ENCODE assay signal across 1 cellular context in genomic region chr6:73520688-73521350, GRCh38.
TF ChIP-seq lines count a peak whose summit lies in the region.

EEF1A1 (minus strand) TSS chr6:73521032; CDS start chr6:73520026, 1,006 bp downstream.

TF ChIP-seq in HepG2, 621 proteins besides CTCF, POLR2A, EP300 and RAD21 (continued from another document and continues in another):
- TF ChIP-seq, protein P1, sequence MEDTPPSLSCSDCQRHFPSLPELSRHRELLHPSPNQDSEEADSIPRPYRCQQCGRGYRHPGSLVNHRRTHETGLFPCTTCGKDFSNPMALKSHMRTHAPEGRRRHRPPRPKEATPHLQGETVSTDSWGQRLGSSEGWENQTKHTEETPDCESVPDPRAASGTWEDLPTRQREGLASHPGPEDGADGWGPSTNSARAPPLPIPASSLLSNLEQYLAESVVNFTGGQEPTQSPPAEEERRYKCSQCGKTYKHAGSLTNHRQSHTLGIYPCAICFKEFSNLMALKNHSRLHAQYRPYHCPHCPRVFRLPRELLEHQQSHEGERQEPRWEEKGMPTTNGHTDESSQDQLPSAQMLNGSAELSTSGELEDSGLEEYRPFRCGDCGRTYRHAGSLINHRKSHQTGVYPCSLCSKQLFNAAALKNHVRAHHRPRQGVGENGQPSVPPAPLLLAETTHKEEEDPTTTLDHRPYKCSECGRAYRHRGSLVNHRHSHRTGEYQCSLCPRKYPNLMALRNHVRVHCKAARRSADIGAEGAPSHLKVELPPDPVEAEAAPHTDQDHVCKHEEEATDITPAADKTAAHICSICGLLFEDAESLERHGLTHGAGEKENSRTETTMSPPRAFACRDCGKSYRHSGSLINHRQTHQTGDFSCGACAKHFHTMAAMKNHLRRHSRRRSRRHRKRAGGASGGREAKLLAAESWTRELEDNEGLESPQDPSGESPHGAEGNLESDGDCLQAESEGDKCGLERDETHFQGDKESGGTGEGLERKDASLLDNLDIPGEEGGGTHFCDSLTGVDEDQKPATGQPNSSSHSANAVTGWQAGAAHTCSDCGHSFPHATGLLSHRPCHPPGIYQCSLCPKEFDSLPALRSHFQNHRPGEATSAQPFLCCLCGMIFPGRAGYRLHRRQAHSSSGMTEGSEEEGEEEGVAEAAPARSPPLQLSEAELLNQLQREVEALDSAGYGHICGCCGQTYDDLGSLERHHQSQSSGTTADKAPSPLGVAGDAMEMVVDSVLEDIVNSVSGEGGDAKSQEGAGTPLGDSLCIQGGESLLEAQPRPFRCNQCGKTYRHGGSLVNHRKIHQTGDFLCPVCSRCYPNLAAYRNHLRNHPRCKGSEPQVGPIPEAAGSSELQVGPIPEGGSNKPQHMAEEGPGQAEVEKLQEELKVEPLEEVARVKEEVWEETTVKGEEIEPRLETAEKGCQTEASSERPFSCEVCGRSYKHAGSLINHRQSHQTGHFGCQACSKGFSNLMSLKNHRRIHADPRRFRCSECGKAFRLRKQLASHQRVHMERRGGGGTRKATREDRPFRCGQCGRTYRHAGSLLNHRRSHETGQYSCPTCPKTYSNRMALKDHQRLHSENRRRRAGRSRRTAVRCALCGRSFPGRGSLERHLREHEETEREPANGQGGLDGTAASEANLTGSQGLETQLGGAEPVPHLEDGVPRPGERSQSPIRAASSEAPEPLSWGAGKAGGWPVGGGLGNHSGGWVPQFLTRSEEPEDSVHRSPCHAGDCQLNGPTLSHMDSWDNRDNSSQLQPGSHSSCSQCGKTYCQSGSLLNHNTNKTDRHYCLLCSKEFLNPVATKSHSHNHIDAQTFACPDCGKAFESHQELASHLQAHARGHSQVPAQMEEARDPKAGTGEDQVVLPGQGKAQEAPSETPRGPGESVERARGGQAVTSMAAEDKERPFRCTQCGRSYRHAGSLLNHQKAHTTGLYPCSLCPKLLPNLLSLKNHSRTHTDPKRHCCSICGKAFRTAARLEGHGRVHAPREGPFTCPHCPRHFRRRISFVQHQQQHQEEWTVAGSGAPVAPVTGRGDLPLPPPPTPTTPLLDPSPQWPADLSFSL (CRISPR knock-in tag; IDR thresholded peaks at IDR 0.05) = 0 out of 2 replicates have a peak, but pooled peaks have one; percentile 9
- TF ChIP-seq HMGXB3 (CRISPR knock-in tag; IDR thresholded peaks at IDR 0.05; ENCODE audit: borderline replicate concordance) (no peak), ATM (IDR thresholded peaks at IDR 0.05; ENCODE audit: borderline replicate concordance) (no peak), RBM22 (optimal IDR thresholded peaks at IDR 0.05; ENCODE audit: low read length) (peak; percentile 97), KLF12 (CRISPR knock-in tag; IDR thresholded peaks at IDR 0.05; ENCODE audit: borderline replicate concordance) (0 out of 2 replicates have a peak, but pooled peaks have one; percentile 23), RFX5 (IDR thresholded peaks at IDR 0.05; ENCODE audit: low read depth, low read length) (no peak; the same call in 1 of the 2 replicates), ZNF160 (CRISPR knock-in tag; IDR thresholded peaks at IDR 0.05) (no peak; the same call in none of the 2 replicates), ZFP90 (CRISPR knock-in tag; IDR thresholded peaks at IDR 0.05; ENCODE audit: borderline replicate concordance) (peak; percentile 18; the same call in 1 of the 2 replicates), ZNF703 (CRISPR knock-in tag; IDR thresholded peaks at IDR 0.05; ENCODE audit: borderline replicate concordance) (peak; percentile 73; the same call in 1 of the 2 replicates), FOXA3 (CRISPR knock-in tag; IDR thresholded peaks at IDR 0.05) (peak; percentile 58), ZNF468 (CRISPR knock-in tag; IDR thresholded peaks at IDR 0.05) (no peak), ZNF20 (CRISPR knock-in tag; IDR thresholded peaks at IDR 0.05) (peak; percentile 79; the same call in 1 of the 2 replicates), HCFC1 (IDR thresholded peaks at IDR 0.05; ENCODE audit: low read depth, low read length) (peak; percentile 40; the same call in 1 of the 2 replicates), ARID4A (CRISPR knock-in tag; IDR thresholded peaks at IDR 0.05; ENCODE audit: borderline replicate concordance) (peak; percentile 71; the same call in 1 of the 2 replicates), FOXC1 (CRISPR knock-in tag; IDR thresholded peaks at IDR 0.05; ENCODE audit: borderline replicate concordance) (peak; percentile 92), ZNF713 (CRISPR knock-in tag; IDR thresholded peaks at IDR 0.05) (peak; percentile 25; the same call in 1 of the 2 replicates), ZBTB34 (CRISPR knock-in tag; IDR thresholded peaks at IDR 0.05) (peak; percentile 66; the same call in 1 of the 2 replicates)
- TF ChIP-seq, protein P2, sequence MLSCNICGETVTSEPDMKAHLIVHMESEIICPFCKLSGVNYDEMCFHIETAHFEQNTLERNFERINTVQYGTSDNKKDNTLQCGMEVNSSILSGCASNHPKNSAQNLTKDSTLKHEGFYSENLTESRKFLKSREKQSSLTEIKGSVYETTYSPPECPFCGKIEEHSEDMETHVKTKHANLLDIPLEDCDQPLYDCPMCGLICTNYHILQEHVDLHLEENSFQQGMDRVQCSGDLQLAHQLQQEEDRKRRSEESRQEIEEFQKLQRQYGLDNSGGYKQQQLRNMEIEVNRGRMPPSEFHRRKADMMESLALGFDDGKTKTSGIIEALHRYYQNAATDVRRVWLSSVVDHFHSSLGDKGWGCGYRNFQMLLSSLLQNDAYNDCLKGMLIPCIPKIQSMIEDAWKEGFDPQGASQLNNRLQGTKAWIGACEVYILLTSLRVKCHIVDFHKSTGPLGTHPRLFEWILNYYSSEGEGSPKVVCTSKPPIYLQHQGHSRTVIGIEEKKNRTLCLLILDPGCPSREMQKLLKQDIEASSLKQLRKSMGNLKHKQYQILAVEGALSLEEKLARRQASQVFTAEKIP (CRISPR knock-in tag; IDR thresholded peaks at IDR 0.05; ENCODE audit: borderline replicate concordance) = 0 out of 2 replicates have a peak, but pooled peaks have one; percentile 54
- TF ChIP-seq, protein P3, sequence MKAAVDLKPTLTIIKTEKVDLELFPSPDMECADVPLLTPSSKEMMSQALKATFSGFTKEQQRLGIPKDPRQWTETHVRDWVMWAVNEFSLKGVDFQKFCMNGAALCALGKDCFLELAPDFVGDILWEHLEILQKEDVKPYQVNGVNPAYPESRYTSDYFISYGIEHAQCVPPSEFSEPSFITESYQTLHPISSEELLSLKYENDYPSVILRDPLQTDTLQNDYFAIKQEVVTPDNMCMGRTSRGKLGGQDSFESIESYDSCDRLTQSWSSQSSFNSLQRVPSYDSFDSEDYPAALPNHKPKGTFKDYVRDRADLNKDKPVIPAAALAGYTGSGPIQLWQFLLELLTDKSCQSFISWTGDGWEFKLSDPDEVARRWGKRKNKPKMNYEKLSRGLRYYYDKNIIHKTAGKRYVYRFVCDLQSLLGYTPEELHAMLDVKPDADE (CRISPR knock-in tag; IDR thresholded peaks at IDR 0.05) = peak; percentile 82; the same call in 1 of the 2 replicates
- TF ChIP-seq, protein P4, sequence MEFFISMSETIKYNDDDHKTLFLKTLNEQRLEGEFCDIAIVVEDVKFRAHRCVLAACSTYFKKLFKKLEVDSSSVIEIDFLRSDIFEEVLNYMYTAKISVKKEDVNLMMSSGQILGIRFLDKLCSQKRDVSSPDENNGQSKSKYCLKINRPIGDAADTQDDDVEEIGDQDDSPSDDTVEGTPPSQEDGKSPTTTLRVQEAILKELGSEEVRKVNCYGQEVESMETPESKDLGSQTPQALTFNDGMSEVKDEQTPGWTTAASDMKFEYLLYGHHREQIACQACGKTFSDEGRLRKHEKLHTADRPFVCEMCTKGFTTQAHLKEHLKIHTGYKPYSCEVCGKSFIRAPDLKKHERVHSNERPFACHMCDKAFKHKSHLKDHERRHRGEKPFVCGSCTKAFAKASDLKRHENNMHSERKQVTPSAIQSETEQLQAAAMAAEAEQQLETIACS (CRISPR knock-in tag; IDR thresholded peaks at IDR 0.05) = peak; percentile 47; the same call in 1 of the 2 replicates
- TF ChIP-seq, protein P5, sequence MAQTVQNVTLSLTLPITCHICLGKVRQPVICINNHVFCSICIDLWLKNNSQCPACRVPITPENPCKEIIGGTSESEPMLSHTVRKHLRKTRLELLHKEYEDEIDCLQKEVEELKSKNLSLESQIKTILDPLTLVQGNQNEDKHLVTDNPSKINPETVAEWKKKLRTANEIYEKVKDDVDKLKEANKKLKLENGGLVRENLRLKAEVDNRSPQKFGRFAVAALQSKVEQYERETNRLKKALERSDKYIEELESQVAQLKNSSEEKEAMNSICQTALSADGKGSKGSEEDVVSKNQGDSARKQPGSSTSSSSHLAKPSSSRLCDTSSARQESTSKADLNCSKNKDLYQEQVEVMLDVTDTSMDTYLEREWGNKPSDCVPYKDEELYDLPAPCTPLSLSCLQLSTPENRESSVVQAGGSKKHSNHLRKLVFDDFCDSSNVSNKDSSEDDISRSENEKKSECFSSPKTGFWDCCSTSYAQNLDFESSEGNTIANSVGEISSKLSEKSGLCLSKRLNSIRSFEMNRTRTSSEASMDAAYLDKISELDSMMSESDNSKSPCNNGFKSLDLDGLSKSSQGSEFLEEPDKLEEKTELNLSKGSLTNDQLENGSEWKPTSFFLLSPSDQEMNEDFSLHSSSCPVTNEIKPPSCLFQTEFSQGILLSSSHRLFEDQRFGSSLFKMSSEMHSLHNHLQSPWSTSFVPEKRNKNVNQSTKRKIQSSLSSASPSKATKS (CRISPR knock-in tag; IDR thresholded peaks at IDR 0.05) = peak; percentile 71; the same call in 1 of the 2 replicates
- TF ChIP-seq, protein P6, sequence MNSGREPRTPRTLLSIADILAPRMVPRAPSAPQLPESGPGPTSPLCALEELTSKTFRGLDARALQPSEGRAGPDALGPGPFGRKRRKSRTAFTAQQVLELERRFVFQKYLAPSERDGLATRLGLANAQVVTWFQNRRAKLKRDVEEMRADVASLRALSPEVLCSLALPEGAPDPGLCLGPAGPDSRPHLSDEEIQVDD (CRISPR knock-in tag; IDR thresholded peaks at IDR 0.05; ENCODE audit: borderline replicate concordance) = no peak; the same call in 1 of the 2 replicates
- TF ChIP-seq, protein P7, sequence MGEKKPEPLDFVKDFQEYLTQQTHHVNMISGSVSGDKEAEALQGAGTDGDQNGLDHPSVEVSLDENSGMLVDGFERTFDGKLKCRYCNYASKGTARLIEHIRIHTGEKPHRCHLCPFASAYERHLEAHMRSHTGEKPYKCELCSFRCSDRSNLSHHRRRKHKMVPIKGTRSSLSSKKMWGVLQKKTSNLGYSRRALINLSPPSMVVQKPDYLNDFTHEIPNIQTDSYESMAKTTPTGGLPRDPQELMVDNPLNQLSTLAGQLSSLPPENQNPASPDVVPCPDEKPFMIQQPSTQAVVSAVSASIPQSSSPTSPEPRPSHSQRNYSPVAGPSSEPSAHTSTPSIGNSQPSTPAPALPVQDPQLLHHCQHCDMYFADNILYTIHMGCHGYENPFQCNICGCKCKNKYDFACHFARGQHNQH (CRISPR knock-in tag; IDR thresholded peaks at IDR 0.05) = peak; percentile 61
